In genomic region chr17:968812-969766, GRCh38 we compare ENCODE assay signal across 15 cellular contexts. TPM values are rescaled to one million over a fixed set of nuclear protein-coding genes. Genes with fewer than 3 reads are reported as not detected.
DNase-seq lines count a peak whose midpoint lies in the region; ATAC-seq and TF ChIP-seq lines count a peak whose summit lies in the region.
"Had no signal": no experiment of that assay in that cellular context is flagged by ENCODE, and none has a peak within 500 bp of the region (broad histone marks: within the 10 kb centered on the region; RNA-seq: fewer than 3 reads in every experiment).

No MANE protein-coding gene starts in this region.

- H3K36me3 Mint-ChIP-seq in CD8-positive, alpha-beta memory T cell = no peaks in the 10 kb centered on the region
- H3K36me3 Mint-ChIP-seq: CD4-positive, alpha-beta memory T cell had no signal

- no peaks in the 10 kb centered on the region for H3K9me3 Mint-ChIP-seq in CD8-positive, alpha-beta memory T cell
- H3K9me3 Mint-ChIP-seq: CD4-positive, alpha-beta memory T cell had no signal

- POLR2A ChIA-PET in CD8-positive, alpha-beta memory T cell (lab: Charles Lee) = no interaction called here

- peaks cover 5% of the 10 kb centered on the region for H3K27me3 ChIP-seq in CD8-positive, alpha-beta memory T cell (ENCODE audit: insufficient read depth, low read length, poor library complexity, severe bottlenecking)
- H3K27me3 ChIP-seq in aorta (ENCODE audit: control insufficient read depth in 1 of 2, insufficient read depth in 2 of 2, low read length in 1 of 2) = no peaks in the 10 kb centered on the region

- H3K27me3 Mint-ChIP-seq in CD8-positive, alpha-beta memory T cell = peaks cover 17 to 58% of the 10 kb centered on the region in 2 donors

- TF ChIP-seq CTCF in epithelial cell of esophagus (IDR thresholded peaks at IDR 0.05; ENCODE audit: insufficient read depth, low read depth, low read length, missing control alignments) = no peak
- TF ChIP-seq CTCF in omental fat pad (IDR thresholded peaks at IDR 0.05) = no peak

- no peak overlapping the region for H3K27ac ChIP-seq in CD8-positive, alpha-beta memory T cell (ENCODE audit: low read depth, low read length)
- no peak overlapping the region for H3K27ac ChIP-seq in aorta (ENCODE audit: low read depth in 1 of 2, low read length in 2 of 2)
- H3K27ac ChIP-seq: VCaP had no signal

- DNase-seq in AG20443 (ENCODE audit: low spot score) = peak; percentile 67
- peak; percentile 15 for DNase-seq in LoVo (ENCODE audit: low spot score)
- DNase-seq in epithelial cell of esophagus (ENCODE audit: low read depth) = peak; percentile 68
- DNase-seq in omental fat pad (ENCODE audit: low spot score) = no peak
- DNase-seq in activated CD4-positive, alpha-beta T cell treated with anti-CD3 and anti-CD28 coated beads, Interleukin-2, amount 50 U/mL, for 1 hour = no peak
- no peak for DNase-seq in activated naive CD4-positive, alpha-beta T cell treated with anti-CD3 and anti-CD28 coated beads, Interleukin-2, amount 50 U/mL, for 16 hours
- no peak for DNase-seq in CD8-positive, alpha-beta memory T cell
- no peak for DNase-seq in aorta
- DNase-seq: activated effector memory CD4-positive, alpha-beta T cell treated with anti-CD3 and anti-CD28 coated beads, Interleukin-2, amount 50 U/mL, for 16 hours; CD4-positive, alpha-beta memory T cell; effector memory CD4-positive, alpha-beta T cell; left cardiac atrium; PC-3 had no signal

- ATAC-seq in omental fat pad (ENCODE audit: low FRiP score) = peak; percentile 78
- no peak for ATAC-seq in aorta (ENCODE audit: low FRiP score)
- ATAC-seq: GM12878, PC-3 had no signal

- no peak overlapping the region for H3K4me3 ChIP-seq in epithelial cell of esophagus (ENCODE audit: low read length)
- H3K4me3 ChIP-seq in CD8-positive, alpha-beta memory T cell (ENCODE audit: low read length) = no peak overlapping the region
- no peak overlapping the region for H3K4me3 ChIP-seq in aorta (ENCODE audit: low read length in 2 of 2)
- H3K4me3 ChIP-seq: GM12878 had no signal

- 75 to 85% methylated on average over 24 of the region's 24 CpGs for WGBS in aorta, 2 donors

- H3K9me3 ChIP-seq in CD8-positive, alpha-beta memory T cell (ENCODE audit: low read length) = no peaks in the 10 kb centered on the region
- no peaks in the 10 kb centered on the region for H3K9me3 ChIP-seq in aorta (ENCODE audit: control insufficient read depth, low read length)

- H3K36me3 ChIP-seq in CD8-positive, alpha-beta memory T cell (ENCODE audit: insufficient read depth, low read length) = no peaks in the 10 kb centered on the region
- H3K36me3 ChIP-seq in aorta (ENCODE audit: control insufficient read depth in 1 of 2, insufficient read depth in 2 of 2, low read length in 1 of 2) = no peaks in the 10 kb centered on the region

- H3K4me1 Mint-ChIP-seq in CD8-positive, alpha-beta memory T cell = peaks cover 0 to 3% (median 0%) of the 10 kb centered on the region in 3 donors

- no peaks in the 10 kb centered on the region for H3K4me1 ChIP-seq in CD8-positive, alpha-beta memory T cell (ENCODE audit: insufficient read depth, low read length)
- H3K4me1 ChIP-seq in aorta (ENCODE audit: control insufficient read depth in 1 of 2, insufficient read depth in 2 of 2, low read length in 2 of 2) = no peaks in the 10 kb centered on the region

- CTCF ChIA-PET in CD8-positive, alpha-beta memory T cell (lab: Charles Lee) = no interaction called here

- H3K4me3 Mint-ChIP-seq in CD8-positive, alpha-beta memory T cell = no peak overlapping the region

- no peak overlapping the region for H3K27ac Mint-ChIP-seq in CD8-positive, alpha-beta memory T cell

- intact Hi-C loops in aorta (cut with DNase I) = no loop called here

RNA-seq across cellular contexts. Expression of gene NXN, which starts 10.5 kb away (rescaled TPM):
- total RNA-seq in omental fat pad (10 to 100 TPM in 3 of 4 donors, 1 to 10 TPM in 1; 6.8 to 16.6 (median 11.1) TPM), aorta (10 to 100 TPM; 23.4 to 41.0 TPM)
- under 1 TPM; 0.31 to 0.42 TPM for total RNA-seq in CD8-positive, alpha-beta memory T cell
- polyA plus RNA-seq in CD8-positive, alpha-beta memory T cell = 0.08 TPM
- 10 to 100 TPM; 13.0 to 20.4 TPM for polyA plus RNA-seq in aorta

RNA-seq across cellular contexts. Expression of gene TIMM22, which starts 27.8 kb away (rescaled TPM):
- total RNA-seq in omental fat pad = 10 to 100 TPM; 10.9 to 18.3 (median 13.4) TPM
- 10 to 100 TPM; 19.9 to 21.5 TPM for total RNA-seq in CD8-positive, alpha-beta memory T cell
- polyA plus RNA-seq in CD8-positive, alpha-beta memory T cell = 29.2 TPM
- 1 to 10 TPM; 7.7 to 9.1 TPM for total RNA-seq in aorta
- polyA plus RNA-seq in aorta = 1 to 10 TPM; 8.4 to 9.1 TPM

Comparison
In these comparisons a context has a peak if more than half of its experiments do, and no peak if none do; other contexts are left out.
1. DNase-seq: peak in AG20443 (single experiment), LoVo (single experiment) and epithelial cell of esophagus (single experiment); none in omental fat pad (single experiment), activated CD4-positive, alpha-beta T cell treated with anti-CD3 and anti-CD28 coated beads, Interleukin-2, amount 50 U/mL, for 1 hour (single experiment), activated naive CD4-positive, alpha-beta T cell treated with anti-CD3 and anti-CD28 coated beads, Interleukin-2, amount 50 U/mL, for 16 hours (single experiment), CD8-positive, alpha-beta memory T cell (0 of 5) and aorta (0 of 2).
2. RNA of gene NXN, which starts 10.5 kb away (total RNA-seq): 23.4 to 41.0 TPM in aorta and 6.8 to 16.6 TPM in omental fat pad; 0.31 to 0.42 TPM in CD8-positive, alpha-beta memory T cell; every median in the first group is over 4 times any median in the second.